Comparison of ENCODE assay signal across 13 cellular contexts in genomic region chr21:34132202-34132601, GRCh38. TPM values are rescaled to one million over a fixed set of nuclear protein-coding genes. Genes with fewer than 3 reads are reported as not detected.
DNase-seq lines count a peak whose midpoint lies in the region; ATAC-seq and TF ChIP-seq lines count a peak whose summit lies in the region.
"Had no signal": no experiment of that assay in that cellular context is flagged by ENCODE, and none has a peak within 500 bp of the region (broad histone marks: within the 10 kb centered on the region; RNA-seq: fewer than 3 reads in every experiment).

No MANE protein-coding gene starts in this region.

- peak overlapping the region; percentile 9 for H3K18ac ChIP-seq in neuronal stem cell (ENCODE audit: low read length)

- peaks cover 67% of the 10 kb centered on the region for H3K4me1 Mint-ChIP-seq in dendritic cell treated with granulocyte-macrophage colony-stimulating factor and Interleukin-4, amounts not matched to agents 40 ng/mL and 50 ng/mL, for 4 days (ENCODE audit: low read depth)

- no peak for ATAC-seq in GM21367 (IDR thresholded peaks at IDR 0.05; ENCODE audit: unreplicated experiment)

- H3K9me3 ChIP-seq in right atrium auricular region (no peaks in the 10 kb centered on the region), neuronal stem cell (replicated peaks in 1 of 2; ENCODE audit: control insufficient read depth in 2 of 2, insufficient read depth in 1 of 2, low read depth in 1 of 2, low read length in 2 of 2) (peaks cover 7 to 28% of the 10 kb centered on the region in 2 donors)
- H3K9me3 ChIP-seq: BE2C, SJSA1 had no signal

- H3K36me3 Mint-ChIP-seq in dendritic cell treated with granulocyte-macrophage colony-stimulating factor and Interleukin-4, amounts not matched to agents 40 ng/mL and 50 ng/mL, for 4 days (ENCODE audit: low read depth), result peaks cover 93% of the 10 kb centered on the region

- no peak overlapping the region for H3K4me3 Mint-ChIP-seq in dendritic cell treated with granulocyte-macrophage colony-stimulating factor and Interleukin-4, amounts not matched to agents 40 ng/mL and 50 ng/mL, for 4 days

- H2BK15ac ChIP-seq in neuronal stem cell (ENCODE audit: low read length), result no peak overlapping the region

- no peak overlapping the region for H3K14ac ChIP-seq in neuronal stem cell (ENCODE audit: low read length)

- TF ChIP-seq CTCF in right atrium auricular region (IDR thresholded peaks at IDR 0.05), result no peak

- H3K27ac Mint-ChIP-seq in dendritic cell treated with granulocyte-macrophage colony-stimulating factor and Interleukin-4, amounts not matched to agents 40 ng/mL and 50 ng/mL, for 4 days, result peak overlapping the region; percentile 59

- peak overlapping the region; percentile 83 to 86 for H3K27ac ChIP-seq in right atrium auricular region
- H3K27ac ChIP-seq in neuronal stem cell (replicated peaks; ENCODE audit: low read length), result no peak overlapping the region
- H3K27ac ChIP-seq: GM23248, SJSA1 had no signal

- peaks cover 12% of the 10 kb centered on the region for H3K79me1 ChIP-seq in neuronal stem cell (ENCODE audit: low read depth, low read length)

- no peak overlapping the region for H4K91ac ChIP-seq in neuronal stem cell (ENCODE audit: low read depth, low read length, poor library complexity)

- no peak for DNase-seq in right atrium auricular region (ENCODE audit: low spot score)
- DNase-seq in cardiac septum (ENCODE audit: low spot score), result no peak
- no peak for DNase-seq in neuronal stem cell (ENCODE audit: low spot score)
- DNase-seq in SHP77 treated with DMSO at 0.1 percent for 48 hours (lab: John Stamatoyannopoulos, UW), result no peak
- DNase-seq in H7, result no peak
- DNase-seq in Ammon's horn (ENCODE audit: low spot score), result no peak
- DNase-seq: BE2C, EL, NCI-H2081 had no signal

- H4K8ac ChIP-seq in neuronal stem cell (ENCODE audit: low read depth, low read length), result no peak overlapping the region

- no peaks in the 10 kb centered on the region for H3K27me3 Mint-ChIP-seq in dendritic cell treated with granulocyte-macrophage colony-stimulating factor and Interleukin-4, amounts not matched to agents 40 ng/mL and 50 ng/mL, for 4 days

- no CpG with 5 or more reads among the region's 13 CpGs for WGBS in neuronal stem cell (ENCODE audit: extremely low coverage in 2 of 2, insufficient read length in 2 of 2, insufficient replicate concordance in 1 of 2), 2 donors

- H3K4me1 ChIP-seq in right atrium auricular region, result peaks cover 0 to 68% of the 10 kb centered on the region in 2 donors
- peaks cover 30 to 31% of the 10 kb centered on the region in 2 donors for H3K4me1 ChIP-seq in neuronal stem cell (ENCODE audit: control insufficient read depth in 2 of 2, insufficient read depth in 1 of 2, low read depth in 1 of 2, low read length in 2 of 2)

- no peak overlapping the region for H2BK5ac ChIP-seq in neuronal stem cell (ENCODE audit: low read length)

- peaks cover 8% of the 10 kb centered on the region for H3K36me3 ChIP-seq in right atrium auricular region
- H3K36me3 ChIP-seq in neuronal stem cell (replicated peaks in 1 of 2; ENCODE audit: control insufficient read depth in 2 of 2, insufficient read depth in 2 of 2, low read length in 2 of 2), result peaks cover 23 to 60% of the 10 kb centered on the region in 2 donors
- peaks cover 4% of the 10 kb centered on the region for H3K36me3 ChIP-seq in H7 (replicated peaks; ENCODE audit: control insufficient read depth, insufficient read depth, low read length)
- H3K36me3 ChIP-seq: BE2C had no signal

- H2BK12ac ChIP-seq in neuronal stem cell (ENCODE audit: low read length), result no peak overlapping the region

- H3K27me3 ChIP-seq in right atrium auricular region (no peaks in the 10 kb centered on the region), neuronal stem cell (ENCODE audit: control insufficient read depth in 3 of 3, insufficient read depth in 3 of 3, low read depth in 1 of 3, low read length in 3 of 3) (no peaks in the 10 kb centered on the region), H7 (ENCODE audit: control insufficient read depth, insufficient read depth, low read length) (no peaks in the 10 kb centered on the region)
- H3K27me3 ChIP-seq: BE2C, SJSA1 had no signal

- H3K4me3 ChIP-seq in right atrium auricular region (no peak overlapping the region), neuronal stem cell (ENCODE audit: low read length in 2 of 2) (no peak overlapping the region), H7 (ENCODE audit: insufficient read depth, low read depth, low read length) (no peak overlapping the region)
- H3K4me3 ChIP-seq: GM23248, SJSA1 had no signal

- no peak overlapping the region for H2AFZ ChIP-seq in neuronal stem cell (ENCODE audit: low read length)
- H2AFZ ChIP-seq: GM23248 had no signal

- no peak overlapping the region for H3K9ac ChIP-seq in neuronal stem cell (ENCODE audit: low read depth, low read length, poor library complexity)
- H3K9ac ChIP-seq: GM23248 had no signal

- H3K4me2 ChIP-seq in neuronal stem cell (ENCODE audit: insufficient read depth, low read length, poor library complexity, severe bottlenecking), result no peak overlapping the region

- no peaks in the 10 kb centered on the region for H3K9me3 Mint-ChIP-seq in dendritic cell treated with granulocyte-macrophage colony-stimulating factor and Interleukin-4, amounts not matched to agents 40 ng/mL and 50 ng/mL, for 4 days

- H3K23ac ChIP-seq in neuronal stem cell (ENCODE audit: low read depth, low read length, poor library complexity), result no peak overlapping the region

- intact Hi-C loops in cardiac septum (cut with DNase I), result no loop called here
- intact Hi-C loops in dendritic cell treated with granulocyte-macrophage colony-stimulating factor and Interleukin-4, amounts not matched to agents 40 ng/mL and 50 ng/mL, for 4 days (cut with micrococcal nuclease), result no loop called here

- no peak overlapping the region for H2BK120ac ChIP-seq in neuronal stem cell (ENCODE audit: low read depth, low read length)

- no peak overlapping the region for H3K4ac ChIP-seq in neuronal stem cell (ENCODE audit: low read length)

- no peak overlapping the region for H2AK5ac ChIP-seq in neuronal stem cell (ENCODE audit: low read depth, low read length)

RNA-seq across cellular contexts. Expression of gene MRPS6, which starts 58.8 kb away (rescaled TPM):
- total RNA-seq in right atrium auricular region (10 to 100 TPM; 18.8 to 30.4 TPM), cardiac septum (30.2 TPM)
- polyA plus RNA-seq in neuronal stem cell (2013, experiment 1 of 2), result 357 TPM
- 340 TPM for polyA plus RNA-seq in neuronal stem cell (2013, experiment 2 of 2)
- total RNA-seq in H7 (2014; rRNA removed; shearing (Covaris generic)), result 37.2 and 39.9 TPM in 2 replicates

RNA-seq across cellular contexts. Expression of gene SLC5A3, which starts 58.8 kb away (rescaled TPM):
- total RNA-seq in right atrium auricular region (1 to 10 TPM; 4.4 to 4.6 TPM), cardiac septum (5.0 TPM)
- 15.1 TPM for polyA plus RNA-seq in neuronal stem cell (2013, experiment 1 of 2)
- 15.5 TPM for polyA plus RNA-seq in neuronal stem cell (2013, experiment 2 of 2)
- total RNA-seq in H7 (2014; rRNA removed; shearing (Covaris generic)), result 7.2 and 10.6 TPM in 2 replicates
